In genomic region chr5:95936812-95937397, GRCh38 we compare ENCODE assay signal across 19 cellular contexts. TPM values are rescaled to one million over a fixed set of nuclear protein-coding genes. Genes with fewer than 3 reads are reported as not detected.
DNase-seq lines count a peak whose midpoint lies in the region; ATAC-seq, FAIRE-seq and TF ChIP-seq lines count a peak whose summit lies in the region.
"Had no signal": no experiment of that assay in that cellular context is flagged by ENCODE, and none has a peak within 500 bp of the region (broad histone marks: within the 10 kb centered on the region; RNA-seq: fewer than 3 reads in every experiment).

No MANE protein-coding gene starts in this region.

- H4K20me1 ChIP-seq in HepG2 (ENCODE audit: insufficient read depth, low read length), result peaks cover 99% of the 10 kb centered on the region

- no peaks in the 10 kb centered on the region for H3K27me3 Mint-ChIP-seq in activated CD4-positive, alpha-beta T cell treated with anti-CD3 and anti-CD28 coated beads, Interleukin-2, amount 10 ng/mL, durations not matched to agents 24 days and 14 days

- intact Hi-C loops in activated CD4-positive, alpha-beta T cell treated with anti-CD3 and anti-CD28 coated beads, Interleukin-2, amount 10 ng/mL, durations not matched to agents 24 days and 14 days (cut with micrococcal nuclease), result no loop called here
- intact Hi-C loops in HepG2 (cut with micrococcal nuclease; ENCODE audit: unreplicated experiment), result no loop called here

- ATAC-seq in RWPE2 (ENCODE audit: low read depth) (no peak; the same call in 2 of the 3 replicates), HepG2 (peak; percentile 51), foreskin keratinocyte (no peak)

- H3K4me3 ChIP-seq in RWPE2 (ENCODE audit: severe bottlenecking), result no peak overlapping the region
- H3K4me3 ChIP-seq in HepG2 (replicated peaks in 1 of 3; ENCODE audit: insufficient read depth in 1 of 3, low read depth in 2 of 3, low read length in 3 of 3), result no peak overlapping the region
- no peak overlapping the region for H3K4me3 ChIP-seq in suprapubic skin
- H3K4me3 ChIP-seq: MG63 had no signal

- no TSS peak for BruUV-seq in HepG2 (replicated peaks; lab: Mats Ljungman, UMichigan)

- WGBS in HepG2 (ENCODE audit: low lambda C conversion rate), result 97% methylated on average over 5 of the region's 5 CpGs
- WGBS in suprapubic skin, result 92% methylated on average over 5 of the region's 5 CpGs

- TF ChIP-seq RAD21 in HepG2 (CRISPR knock-in tag; IDR thresholded peaks at IDR 0.05), result no peak

- TF ChIP-seq EP300 in HepG2 (IDR thresholded peaks at IDR 0.05; ENCODE audit: low read depth in 2 of 2, low read length in 2 of 2) (no peak), HepG2 (CRISPR knock-in tag; IDR thresholded peaks at IDR 0.05; ENCODE audit: borderline replicate concordance) (no peak), suprapubic skin (IDR thresholded peaks at IDR 0.05) (no peak)

- H3K27me3 ChIP-seq in RWPE2 (ENCODE audit: insufficient read depth, poor library complexity, severe bottlenecking) (no peaks in the 10 kb centered on the region), HepG2 (ENCODE audit: control insufficient read depth in 1 of 2, insufficient read depth in 2 of 2, low read length in 2 of 2) (no peaks in the 10 kb centered on the region), suprapubic skin (no peaks in the 10 kb centered on the region), foreskin keratinocyte (no peaks in the 10 kb centered on the region)
- H3K27me3 ChIP-seq: MG63 had no signal

- H3K27ac ChIP-seq in RWPE2 (ENCODE audit: poor library complexity, severe bottlenecking) (peak overlapping the region; percentile 11), HepG2 (ENCODE audit: extremely low read length, insufficient read depth, low read length) (no peak overlapping the region), temporal lobe (ENCODE audit: low read depth, low read length) (peak overlapping the region; percentile 52), suprapubic skin (no peak overlapping the region), foreskin keratinocyte (no peak overlapping the region)

- POLR2A ChIA-PET in HepG2 (lab: Yijun Ruan, JAX), result interaction anchor here (0.9 to 1.7 kb wide), 2 partner anchors 9 to 102 kb away, joined by 4 read pairs; no protein-coding TSS in a partner anchor

- H2AFZ ChIP-seq in HepG2 (ENCODE audit: low read length), result no peak overlapping the region

- CTCF ChIA-PET in HepG2 (lab: Yijun Ruan, JAX; ENCODE audit: low intra/inter-chr PET ratio, low total read pairs), result no interaction called here

- H3K4me2 ChIP-seq in HepG2 (ENCODE audit: low read depth, low read length), result 0 out of 2 replicates have a peak overlapping the region, but pooled peaks have one; percentile 8

- TF ChIP-seq CTCF in RWPE2 (IDR thresholded peaks at IDR 0.05; ENCODE audit: poor library complexity, severe bottlenecking) (no peak), HepG2 (CRISPR knock-in tag; IDR thresholded peaks at IDR 0.05) (no peak), suprapubic skin (IDR thresholded peaks at IDR 0.05) (no peak), foreskin keratinocyte (conservative IDR thresholded peaks at IDR 0.05) (no peak)

- peaks cover 27% of the 10 kb centered on the region for H3K4me1 Mint-ChIP-seq in activated CD4-positive, alpha-beta T cell treated with anti-CD3 and anti-CD28 coated beads, Interleukin-2, amount 10 ng/mL, durations not matched to agents 24 days and 14 days

- peaks cover 24% of the 10 kb centered on the region for H3K36me3 Mint-ChIP-seq in activated CD4-positive, alpha-beta T cell treated with anti-CD3 and anti-CD28 coated beads, Interleukin-2, amount 10 ng/mL, durations not matched to agents 24 days and 14 days (ENCODE audit: low read depth)

- H3K27ac Mint-ChIP-seq in activated CD4-positive, alpha-beta T cell treated with anti-CD3 and anti-CD28 coated beads, Interleukin-2, amount 10 ng/mL, durations not matched to agents 24 days and 14 days, result no peak overlapping the region

- peaks cover 100% of the 10 kb centered on the region for H3K79me2 ChIP-seq in HepG2 (ENCODE audit: insufficient read depth, low read length)

- peak; percentile 51 for DNase-seq in activated CD4-positive, alpha-beta T cell treated with anti-CD3 and anti-CD28 coated beads, Interleukin-2, amount 10 ng/mL, durations not matched to agents 24 days and 14 days
- no peak for DNase-seq in activated CD4-positive, alpha-beta T cell treated with anti-CD3 and anti-CD28 coated beads for 48 hours
- DNase-seq in RWPE2 (ENCODE audit: low spot score) (no peak), HepG2 (ENCODE audit: low spot score) (no peak), suprapubic skin (ENCODE audit: low spot score in 2 of 2) (no peak), foreskin keratinocyte (no peak)
- DNase-seq in stimulated activated CD4-positive, alpha-beta T cell treated with anti-CD3 and anti-CD28 coated beads, Interleukin-2, amount 100 ng/mL, for 24 hours, result no peak
- DNase-seq: C1 segment of cervical spinal cord, DMS 273 treated with DMSO at 0.1 percent for 48 hours, MG63, NCI-H1092, NCI-H146, NCI-H2227 treated with DMSO at 0.1 percent for 48 hours, NCI-H524 treated with DMSO at 0.1 percent for 48 hours, SHP77 treated with DMSO at 0.1 percent for 48 hours had no signal

- H3K4me1 ChIP-seq in RWPE2 (ENCODE audit: insufficient read depth, poor library complexity, severe bottlenecking), result peaks cover 43% of the 10 kb centered on the region
- peaks cover 90% of the 10 kb centered on the region for H3K4me1 ChIP-seq in HepG2 (ENCODE audit: insufficient read depth, low read length)
- H3K4me1 ChIP-seq in suprapubic skin, result peaks cover 24% of the 10 kb centered on the region
- H3K4me1 ChIP-seq in foreskin keratinocyte, result peaks cover 61% of the 10 kb centered on the region

- in situ Hi-C loops in HepG2 (cut with HindIII; ENCODE audit: extremely low pct_ligation_motif_present, low pct_unique_long_range_greater_than_20kb), result no loop called here

- TF ChIP-seq POLR2A in HepG2 (IDR thresholded peaks at IDR 0.05; ENCODE audit: insufficient read depth in 1 of 2, low read depth in 2 of 2, low read length in 2 of 2) (no peak), suprapubic skin (IDR thresholded peaks at IDR 0.05) (no peak)

- H3K9me3 ChIP-seq in RWPE2 (ENCODE audit: severe bottlenecking) (no peaks in the 10 kb centered on the region), HepG2 (ENCODE audit: low read length) (no peaks in the 10 kb centered on the region), suprapubic skin (no peaks in the 10 kb centered on the region)
- H3K9me3 ChIP-seq: MG63 had no signal

- no peak overlapping the region for H3K4me3 Mint-ChIP-seq in activated CD4-positive, alpha-beta T cell treated with anti-CD3 and anti-CD28 coated beads, Interleukin-2, amount 10 ng/mL, durations not matched to agents 24 days and 14 days

- H3K9me3 Mint-ChIP-seq in activated CD4-positive, alpha-beta T cell treated with anti-CD3 and anti-CD28 coated beads, Interleukin-2, amount 10 ng/mL, durations not matched to agents 24 days and 14 days, result no peaks in the 10 kb centered on the region

- no peak for FAIRE-seq in HepG2 (lab: Jason Lieb, UNC)
- FAIRE-seq: A204.1, H1, RCC 7860 had no signal

- no peak overlapping the region for H3K9ac ChIP-seq in HepG2 (ENCODE audit: insufficient read depth, low read depth, low read length)

- H3K36me3 ChIP-seq in RWPE2 (ENCODE audit: low read depth) (peaks cover 100% of the 10 kb centered on the region), HepG2 (replicated peaks in 1 of 2; ENCODE audit: control insufficient read depth in 1 of 2, insufficient read depth in 2 of 2, low read length in 2 of 2) (peaks cover 10 to 41% of the 10 kb centered on the region in 2 experiments), suprapubic skin (no peaks in the 10 kb centered on the region)

TF ChIP-seq in HepG2, 621 proteins besides CTCF, POLR2A, EP300 and RAD21 (continues in another document):
- TF ChIP-seq POGZ (CRISPR knock-in tag; IDR thresholded peaks at IDR 0.05), result 0 out of 2 replicates have a peak, but pooled peaks have one; percentile 14
- 0 out of 2 replicates have a peak, but pooled peaks have one; percentile 25 for TF ChIP-seq ZMYM4 (CRISPR knock-in tag; IDR thresholded peaks at IDR 0.05)
- no peak for TF ChIP-seq MED1 (CRISPR knock-in tag; IDR thresholded peaks at IDR 0.05)
- peak; percentile 65 for TF ChIP-seq RBM22 (optimal IDR thresholded peaks at IDR 0.05; ENCODE audit: low read length)
- no peak for TF ChIP-seq RBM39 (IDR thresholded peaks at IDR 0.05; ENCODE audit: low read depth, low read length, poor library complexity, severe bottlenecking)
- TF ChIP-seq POLR2AphosphoS2 (IDR thresholded peaks at IDR 0.05; ENCODE audit: low read depth, low read length), result 0 out of 2 replicates have a peak, but pooled peaks have one; percentile 21

RNA-seq across cellular contexts. Expression of gene ELL2, which starts 24.7 kb away (rescaled TPM):
- total RNA-seq in activated CD4-positive, alpha-beta T cell treated with anti-CD3 and anti-CD28 coated beads, Interleukin-2, amount 10 ng/mL, durations not matched to agents 24 days and 14 days, result 103 and 111 TPM in 2 replicates
- total RNA-seq in HepG2 (2016; rRNA removed; fragmentation: Illumina TruSeq; extraction: Trizol) (64.5 and 78.9 TPM in 2 replicates), temporal lobe (14.8 TPM), suprapubic skin (100 to 1,000 TPM in 2 of 4 donors, 10 to 100 TPM in 2; 58.2 to 128 (median 95.0) TPM), foreskin keratinocyte (84.5 and 88.6 TPM in 2 replicates)
- total RNA-seq in HepG2 (2016; cell fraction: cytosol; rRNA removed; fragmentation: Illumina TruSeq; extraction: Trizol; ENCODE audit: low read depth), result 19.2 and 20.4 TPM in 2 replicates
- total RNA-seq in HepG2 (2016; cell fraction: insoluble cytoplasmic fraction; rRNA removed; fragmentation: Illumina TruSeq; extraction: Trizol), result 69.3 and 74.8 TPM in 2 replicates
- total RNA-seq in HepG2 (2016; cell fraction: membrane; rRNA removed; fragmentation: Illumina TruSeq; extraction: Trizol), result 73.2 and 75.4 TPM in 2 replicates
- 121 and 123 TPM in 2 replicates for total RNA-seq in HepG2 (2016; cell fraction: nucleus; rRNA removed; fragmentation: Illumina TruSeq; extraction: Trizol)
- polyA plus RNA-seq in HepG2 (2011; rRNA removed) (75.7 and 97.1 TPM in 2 replicates), foreskin keratinocyte (22.1 and 27.2 TPM in 2 replicates)
- polyA plus RNA-seq in HepG2 (2011; cell fraction: cytosol; rRNA removed), result 40.8 and 54.3 TPM in 2 replicates
- polyA plus RNA-seq in HepG2 (2011; cell fraction: nucleus; rRNA removed), result 68.9 and 74.9 TPM in 2 replicates
- polyA plus RNA-seq in HepG2 (2012), result 87.7 and 101 TPM in 2 replicates
- 13.4 and 15.1 TPM in 2 replicates for polyA plus RNA-seq in HepG2 (2016; cell fraction: cytosol; fragmentation: Illumina TruSeq; extraction: Trizol; ENCODE audit: low read depth)
- 81.1 and 83.2 TPM in 2 replicates for polyA plus RNA-seq in HepG2 (2016; cell fraction: insoluble cytoplasmic fraction; fragmentation: Illumina TruSeq; extraction: Trizol; ENCODE audit: low read depth)
- 49.0 and 50.1 TPM in 2 replicates for polyA plus RNA-seq in HepG2 (2016; cell fraction: membrane; fragmentation: Illumina TruSeq; extraction: Trizol; ENCODE audit: low read depth)
- 115 and 124 TPM in 2 replicates for polyA plus RNA-seq in HepG2 (2016; cell fraction: nucleus; fragmentation: Illumina TruSeq; extraction: Trizol; ENCODE audit: insufficient read depth, low read depth)
- polyA minus RNA-seq in HepG2 (2011; rRNA and poly(A)+ RNA removed; ENCODE audit: low replicate concordance), result 37.6 and 93.4 TPM in 2 replicates
- 82.9 and 96.7 TPM in 2 replicates for polyA minus RNA-seq in HepG2 (2011; cell fraction: cytosol; rRNA and poly(A)+ RNA removed)
- polyA minus RNA-seq in HepG2 (2011; cell fraction: nucleus; rRNA and poly(A)+ RNA removed), result 685 and 799 TPM in 2 replicates

Comparison
In these comparisons a context has a peak if more than half of its experiments do, and no peak if none do; other contexts are left out.
1. H3K27ac ChIP-seq: peak in RWPE2 (single experiment) and temporal lobe (single experiment); none in HepG2 (single experiment), suprapubic skin (single experiment) and foreskin keratinocyte (single experiment).